Comparison of ENCODE assay signal across 2 cellular contexts in the genomic region with DNA sequence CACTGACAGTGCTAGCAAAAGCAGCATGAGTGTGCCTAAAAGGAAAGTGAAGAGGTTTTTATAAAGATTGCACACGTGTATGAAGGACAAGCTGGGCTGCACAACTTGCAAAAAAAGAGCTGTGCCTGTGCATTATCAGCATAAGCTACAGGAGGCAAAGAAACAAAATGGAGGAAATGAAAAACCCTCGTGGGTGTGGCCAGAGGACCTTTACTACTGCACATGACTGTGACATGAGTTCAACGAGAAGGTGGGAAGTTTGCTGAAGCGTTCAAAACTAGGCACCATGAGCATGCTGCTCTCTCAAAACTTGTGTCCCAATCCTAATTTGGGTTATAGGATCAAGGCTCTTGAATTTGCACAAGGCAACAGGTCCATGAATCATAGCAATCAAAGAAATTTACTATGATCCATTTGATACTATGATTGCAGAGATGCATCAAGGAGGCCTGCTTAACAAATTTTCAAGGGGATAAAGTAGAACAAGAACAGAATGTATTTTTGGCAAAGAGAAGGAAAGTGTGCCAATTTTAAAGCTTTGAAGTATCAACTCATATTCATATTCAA.
TF ChIP-seq lines count a peak whose summit lies in the region.

No MANE protein-coding gene starts in this region.

TF ChIP-seq in GM12891, 5 proteins besides CTCF, POLR2A, EP300 and RAD21 (continued from another document):
- TF ChIP-seq PAX5 (IDR thresholded peaks at IDR 0.05; ENCODE audit: insufficient read depth, low read length, severe bottlenecking): no peak

TF ChIP-seq in WTC11, 78 proteins besides CTCF, POLR2A, EP300 and RAD21 (continued from another document):
- TF ChIP-seq, protein P1, sequence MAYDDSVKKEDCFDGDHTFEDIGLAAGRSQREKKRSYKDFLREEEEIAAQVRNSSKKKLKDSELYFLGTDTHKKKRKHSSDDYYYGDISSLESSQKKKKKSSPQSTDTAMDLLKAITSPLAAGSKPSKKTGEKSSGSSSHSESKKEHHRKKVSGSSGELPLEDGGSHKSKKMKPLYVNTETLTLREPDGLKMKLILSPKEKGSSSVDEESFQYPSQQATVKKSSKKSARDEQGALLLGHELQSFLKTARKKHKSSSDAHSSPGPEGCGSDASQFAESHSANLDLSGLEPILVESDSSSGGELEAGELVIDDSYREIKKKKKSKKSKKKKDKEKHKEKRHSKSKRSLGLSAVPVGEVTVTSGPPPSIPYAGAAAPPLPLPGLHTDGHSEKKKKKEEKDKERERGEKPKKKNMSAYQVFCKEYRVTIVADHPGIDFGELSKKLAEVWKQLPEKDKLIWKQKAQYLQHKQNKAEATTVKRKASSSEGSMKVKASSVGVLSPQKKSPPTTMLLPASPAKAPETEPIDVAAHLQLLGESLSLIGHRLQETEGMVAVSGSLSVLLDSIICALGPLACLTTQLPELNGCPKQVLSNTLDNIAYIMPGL (CRISPR knock-in tag; IDR thresholded peaks at IDR 0.05): no peak
- TF ChIP-seq, protein P2, sequence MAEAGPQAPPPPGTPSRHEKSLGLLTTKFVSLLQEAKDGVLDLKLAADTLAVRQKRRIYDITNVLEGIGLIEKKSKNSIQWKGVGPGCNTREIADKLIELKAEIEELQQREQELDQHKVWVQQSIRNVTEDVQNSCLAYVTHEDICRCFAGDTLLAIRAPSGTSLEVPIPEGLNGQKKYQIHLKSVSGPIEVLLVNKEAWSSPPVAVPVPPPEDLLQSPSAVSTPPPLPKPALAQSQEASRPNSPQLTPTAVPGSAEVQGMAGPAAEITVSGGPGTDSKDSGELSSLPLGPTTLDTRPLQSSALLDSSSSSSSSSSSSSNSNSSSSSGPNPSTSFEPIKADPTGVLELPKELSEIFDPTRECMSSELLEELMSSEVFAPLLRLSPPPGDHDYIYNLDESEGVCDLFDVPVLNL (CRISPR knock-in tag; IDR thresholded peaks at IDR 0.05; ENCODE audit: borderline replicate concordance, low read depth): no peak
- TF ChIP-seq NR3C1 (CRISPR knock-in tag; conservative IDR thresholded peaks at IDR 0.05; ENCODE audit: low read depth) (no peak), ZNF671 (CRISPR knock-in tag; IDR thresholded peaks at IDR 0.05) (no peak), ZNF423 (CRISPR knock-in tag; IDR thresholded peaks at IDR 0.05) (no peak), NFE2L1 (CRISPR knock-in tag; IDR thresholded peaks at IDR 0.05) (no peak), ZNF396 (CRISPR knock-in tag; IDR thresholded peaks at IDR 0.05; ENCODE audit: borderline replicate concordance) (no peak), TCF7 (CRISPR knock-in tag; IDR thresholded peaks at IDR 0.05; ENCODE audit: low read depth) (no peak), IRF2 (CRISPR knock-in tag; IDR thresholded peaks at IDR 0.05; ENCODE audit: borderline replicate concordance, low read depth) (no peak), MYBL2 (CRISPR knock-in tag; IDR thresholded peaks at IDR 0.05) (no peak), NR1H2 (CRISPR knock-in tag; IDR thresholded peaks at IDR 0.05) (no peak), CBFB (CRISPR knock-in tag; IDR thresholded peaks at IDR 0.05; ENCODE audit: low read depth) (no peak), PRRX2 (CRISPR knock-in tag; IDR thresholded peaks at IDR 0.05) (no peak), ZNF121 (CRISPR knock-in tag; IDR thresholded peaks at IDR 0.05) (no peak), ATF1 (CRISPR knock-in tag; IDR thresholded peaks at IDR 0.05) (no peak), FOXP1 (CRISPR knock-in tag; IDR thresholded peaks at IDR 0.05; ENCODE audit: borderline replicate concordance) (no peak)
- TF ChIP-seq, protein P3, sequence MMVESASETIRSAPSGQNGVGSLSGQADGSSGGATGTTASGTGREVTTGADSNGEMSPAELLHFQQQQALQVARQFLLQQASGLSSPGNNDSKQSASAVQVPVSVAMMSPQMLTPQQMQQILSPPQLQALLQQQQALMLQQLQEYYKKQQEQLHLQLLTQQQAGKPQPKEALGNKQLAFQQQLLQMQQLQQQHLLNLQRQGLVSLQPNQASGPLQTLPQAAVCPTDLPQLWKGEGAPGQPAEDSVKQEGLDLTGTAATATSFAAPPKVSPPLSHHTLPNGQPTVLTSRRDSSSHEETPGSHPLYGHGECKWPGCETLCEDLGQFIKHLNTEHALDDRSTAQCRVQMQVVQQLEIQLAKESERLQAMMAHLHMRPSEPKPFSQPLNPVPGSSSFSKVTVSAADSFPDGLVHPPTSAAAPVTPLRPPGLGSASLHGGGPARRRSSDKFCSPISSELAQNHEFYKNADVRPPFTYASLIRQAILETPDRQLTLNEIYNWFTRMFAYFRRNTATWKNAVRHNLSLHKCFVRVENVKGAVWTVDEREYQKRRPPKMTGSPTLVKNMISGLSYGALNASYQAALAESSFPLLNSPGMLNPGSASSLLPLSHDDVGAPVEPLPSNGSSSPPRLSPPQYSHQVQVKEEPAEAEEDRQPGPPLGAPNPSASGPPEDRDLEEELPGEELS (CRISPR knock-in tag; IDR thresholded peaks at IDR 0.05): no peak
- TF ChIP-seq, protein P4, sequence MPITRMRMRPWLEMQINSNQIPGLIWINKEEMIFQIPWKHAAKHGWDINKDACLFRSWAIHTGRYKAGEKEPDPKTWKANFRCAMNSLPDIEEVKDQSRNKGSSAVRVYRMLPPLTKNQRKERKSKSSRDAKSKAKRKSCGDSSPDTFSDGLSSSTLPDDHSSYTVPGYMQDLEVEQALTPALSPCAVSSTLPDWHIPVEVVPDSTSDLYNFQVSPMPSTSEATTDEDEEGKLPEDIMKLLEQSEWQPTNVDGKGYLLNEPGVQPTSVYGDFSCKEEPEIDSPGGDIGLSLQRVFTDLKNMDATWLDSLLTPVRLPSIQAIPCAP (CRISPR knock-in tag; IDR thresholded peaks at IDR 0.05): no peak
TF ChIP-seq in WTC11: peak in this region for 0.
